ENCODE assay signal across 13 cellular contexts in genomic region chr1:19204665-19205266, GRCh38. TPM values are rescaled to one million over a fixed set of nuclear protein-coding genes. Genes with fewer than 3 reads are reported as not detected.
A peak's percentile ranks its signal among the peaks of the same experiment; 100 is the strongest.
DNase-seq lines count a peak whose midpoint lies in the region; ATAC-seq, FAIRE-seq and TF ChIP-seq lines count a peak whose summit lies in the region.
"Had no signal": no experiment of that assay in that cellular context is flagged by ENCODE, and none has a peak within 500 bp of the region (broad histone marks: within the 10 kb centered on the region; RNA-seq: fewer than 3 reads in every experiment).

No MANE protein-coding gene starts in this region.

- H3K27ac Mint-ChIP-seq in activated T-helper 1 cell treated with anti-CD3 and anti-CD28 coated beads, Interleukin-12 subunit alpha, Interleukin-12 subunit beta, Interleukin-2, Interleukin-4 antibody, amounts not matched to agents 30 ng/mL and 10 ng/mL and 1 ng/mL, durations not matched to agents 14 hours and 24 hours and 36 hours: peak overlapping the region; percentile 1
- no peak overlapping the region for H3K27ac Mint-ChIP-seq in stimulated activated effector memory CD8-positive, alpha-beta T cell treated with anti-CD3 and anti-CD28 coated beads, Interleukin-12 subunit alpha, Interleukin-12 subunit beta, amount 100 ng/mL, for 72 hours

- H3K4me3 Mint-ChIP-seq in activated T-helper 1 cell treated with anti-CD3 and anti-CD28 coated beads, Interleukin-12 subunit alpha, Interleukin-12 subunit beta, Interleukin-2, Interleukin-4 antibody, amounts not matched to agents 30 ng/mL and 10 ng/mL and 1 ng/mL, durations not matched to agents 14 hours and 24 hours and 36 hours: no peak overlapping the region
- peak overlapping the region; percentile 3 for H3K4me3 Mint-ChIP-seq in stimulated activated effector memory CD8-positive, alpha-beta T cell treated with anti-CD3 and anti-CD28 coated beads, Interleukin-12 subunit alpha, Interleukin-12 subunit beta, amount 100 ng/mL, for 72 hours

- peaks cover 13 to 24% of the 10 kb centered on the region in 2 experiments for H3K4me1 ChIP-seq in SK-N-SH (ENCODE audit: control insufficient read depth in 1 of 2, insufficient read depth in 2 of 2, low read depth in 1 of 2, low read length in 1 of 2)
- peaks cover 7% of the 10 kb centered on the region for H3K4me1 ChIP-seq in fibroblast of lung (ENCODE audit: control insufficient read depth, extremely low read depth, insufficient read depth, low read length)

- TF ChIP-seq EP300 in SK-N-SH (IDR thresholded peaks at IDR 0.05; ENCODE audit: borderline replicate concordance in 1 of 2, low read depth in 1 of 2, low read length in 1 of 2): no peak

- peaks cover 30% of the 10 kb centered on the region for H3F3A ChIP-seq in SK-N-SH (replicated peaks; ENCODE audit: insufficient read depth)

- no peaks in the 10 kb centered on the region for H3K27me3 ChIP-seq in SK-N-SH (ENCODE audit: insufficient read depth)
- H3K27me3 ChIP-seq in fibroblast of lung (ENCODE audit: control insufficient read depth, insufficient read depth, low read length): no peaks in the 10 kb centered on the region
- H3K27me3 ChIP-seq: Peyer's patch, thyroid gland had no signal

- H3K4me2 ChIP-seq in SK-N-SH (peak overlapping the region; percentile 12; the same call in 1 of the 2 replicates), fibroblast of lung (ENCODE audit: extremely low read depth, insufficient read depth, low read length) (no peak overlapping the region)

- peaks cover 47% of the 10 kb centered on the region for H3K4me1 Mint-ChIP-seq in activated T-helper 1 cell treated with anti-CD3 and anti-CD28 coated beads, Interleukin-12 subunit alpha, Interleukin-12 subunit beta, Interleukin-2, Interleukin-4 antibody, amounts not matched to agents 30 ng/mL and 10 ng/mL and 1 ng/mL, durations not matched to agents 14 hours and 24 hours and 36 hours (ENCODE audit: low read depth)
- H3K4me1 Mint-ChIP-seq in stimulated activated effector memory CD8-positive, alpha-beta T cell treated with anti-CD3 and anti-CD28 coated beads, Interleukin-12 subunit alpha, Interleukin-12 subunit beta, amount 100 ng/mL, for 72 hours: peaks cover 50% of the 10 kb centered on the region

- intact Hi-C loops in activated T-helper 1 cell treated with anti-CD3 and anti-CD28 coated beads, Interleukin-12 subunit alpha, Interleukin-12 subunit beta, Interleukin-2, Interleukin-4 antibody, amounts not matched to agents 30 ng/mL and 10 ng/mL and 1 ng/mL, durations not matched to agents 14 hours and 24 hours and 36 hours (cut with micrococcal nuclease): loop anchor here (1.0 to 5.0 kb wide), 3 partner anchors 18 to 278 kb away; no protein-coding TSS in a partner anchor

- no peaks in the 10 kb centered on the region for H3K9me3 Mint-ChIP-seq in activated T-helper 1 cell treated with anti-CD3 and anti-CD28 coated beads, Interleukin-12 subunit alpha, Interleukin-12 subunit beta, Interleukin-2, Interleukin-4 antibody, amounts not matched to agents 30 ng/mL and 10 ng/mL and 1 ng/mL, durations not matched to agents 14 hours and 24 hours and 36 hours
- no peaks in the 10 kb centered on the region for H3K9me3 Mint-ChIP-seq in stimulated activated effector memory CD8-positive, alpha-beta T cell treated with anti-CD3 and anti-CD28 coated beads, Interleukin-12 subunit alpha, Interleukin-12 subunit beta, amount 100 ng/mL, for 72 hours
- H3K9me3 Mint-ChIP-seq: nephron had no signal

- H3K36me3 ChIP-seq in SK-N-SH (replicated peaks in 1 of 2; ENCODE audit: control insufficient read depth in 1 of 2, insufficient read depth in 2 of 2, low read length in 1 of 2): peaks cover 6 to 9% of the 10 kb centered on the region in 2 experiments
- peaks cover 2% of the 10 kb centered on the region for H3K36me3 ChIP-seq in fibroblast of lung (ENCODE audit: control insufficient read depth, insufficient read depth, low read length)

- DNase-seq in SK-N-SH (no peak), fibroblast of lung (ENCODE audit: low read depth in 2 of 2) (peak; percentile 23 to 35), D721Med (ENCODE audit: insufficient read length, low spot score) (no peak), SKM-1 (lab: John Stamatoyannopoulos, UW; ENCODE audit: unreplicated experiment) (no peak)
- DNase-seq in activated T-helper 1 cell treated with anti-CD3 and anti-CD28 coated beads, Interleukin-12 subunit alpha, Interleukin-12 subunit beta, Interleukin-2, Interleukin-4 antibody, amounts not matched to agents 30 ng/mL and 10 ng/mL and 1 ng/mL, durations not matched to agents 14 hours and 24 hours and 36 hours (ENCODE audit: low spot score): no peak
- DNase-seq in stimulated activated effector memory CD8-positive, alpha-beta T cell treated with anti-CD3 and anti-CD28 coated beads, Interleukin-12 subunit alpha, Interleukin-12 subunit beta, amount 100 ng/mL, for 72 hours (ENCODE audit: low spot score in 2 of 2): no peak
- DNase-seq: head of caudate nucleus, NCI-H226, Peyer's patch, thyroid gland had no signal

- no peak for TF ChIP-seq RAD21 in SK-N-SH (IDR thresholded peaks at IDR 0.05; ENCODE audit: low read length)

- H3K27ac ChIP-seq in SK-N-SH (ENCODE audit: low read depth in 2 of 2, low read length in 1 of 2) (peak overlapping the region in 1 of 2 experiments; percentile 41; a peak in 2 of 4 replicates), fibroblast of lung (ENCODE audit: insufficient read depth, low read length) (no peak overlapping the region)
- H3K27ac ChIP-seq: Peyer's patch, thyroid gland had no signal

- POLR2A ChIA-PET in SK-N-SH (lab: Yijun Ruan, JAX): no interaction called here

- no peak for ATAC-seq in SK-N-SH treated with all-trans-retinoic acid at 6 μM for 48 hours
- no peak for ATAC-seq in stimulated activated effector memory CD8-positive, alpha-beta T cell treated with anti-CD3 and anti-CD28 coated beads, Interleukin-12 subunit alpha, Interleukin-12 subunit beta, amount 100 ng/mL, for 72 hours
- ATAC-seq in GM19452 (IDR thresholded peaks at IDR 0.05; ENCODE audit: unreplicated experiment): no peak

- WGBS in SK-N-SH (ENCODE audit: low lambda C conversion rate): 91% methylated on average over 5 of the region's 5 CpGs

- peaks cover 24% of the 10 kb centered on the region for H3K36me3 Mint-ChIP-seq in activated T-helper 1 cell treated with anti-CD3 and anti-CD28 coated beads, Interleukin-12 subunit alpha, Interleukin-12 subunit beta, Interleukin-2, Interleukin-4 antibody, amounts not matched to agents 30 ng/mL and 10 ng/mL and 1 ng/mL, durations not matched to agents 14 hours and 24 hours and 36 hours (ENCODE audit: low read depth)
- peaks cover 69% of the 10 kb centered on the region for H3K36me3 Mint-ChIP-seq in stimulated activated effector memory CD8-positive, alpha-beta T cell treated with anti-CD3 and anti-CD28 coated beads, Interleukin-12 subunit alpha, Interleukin-12 subunit beta, amount 100 ng/mL, for 72 hours

- H3K9ac ChIP-seq in SK-N-SH (no peak overlapping the region), fibroblast of lung (ENCODE audit: insufficient read depth, low read length) (no peak overlapping the region)

- TF ChIP-seq CTCF in SK-N-SH (IDR thresholded peaks at IDR 0.05): no peak
- no peak for TF ChIP-seq CTCF in fibroblast of lung (conservative IDR thresholded peaks at IDR 0.05 in 1 of 2, IDR thresholded peaks at IDR 0.05 in 1 of 2; ENCODE audit: low read depth in 1 of 2, low read length in 2 of 2)
- TF ChIP-seq CTCF in D721Med (IDR thresholded peaks at IDR 0.05; ENCODE audit: insufficient read depth, missing control alignments): no peak

- H3K4me3 ChIP-seq in SK-N-SH (ENCODE audit: low read depth in 2 of 2, low read length in 1 of 2): no peak overlapping the region
- no peak overlapping the region for H3K4me3 ChIP-seq in fibroblast of lung (replicated peaks in 1 of 4; ENCODE audit: control extremely low read depth in 1 of 4, insufficient read depth in 1 of 4, low read depth in 3 of 4, low read length in 4 of 4)
- H3K4me3 ChIP-seq: Peyer's patch, thyroid gland had no signal

- no peaks in the 10 kb centered on the region for H3K27me3 Mint-ChIP-seq in activated T-helper 1 cell treated with anti-CD3 and anti-CD28 coated beads, Interleukin-12 subunit alpha, Interleukin-12 subunit beta, Interleukin-2, Interleukin-4 antibody, amounts not matched to agents 30 ng/mL and 10 ng/mL and 1 ng/mL, durations not matched to agents 14 hours and 24 hours and 36 hours (ENCODE audit: insufficient read depth)

- H3K9me3 ChIP-seq in SK-N-SH (no peaks in the 10 kb centered on the region), fibroblast of lung (ENCODE audit: control insufficient read depth, insufficient read depth, low read depth, low read length) (no peaks in the 10 kb centered on the region)
- H3K9me3 ChIP-seq: Peyer's patch, thyroid gland had no signal

- H3K79me2 ChIP-seq in SK-N-SH (ENCODE audit: insufficient read depth): peaks cover 100% of the 10 kb centered on the region
- H3K79me2 ChIP-seq in fibroblast of lung (ENCODE audit: control insufficient read depth, insufficient read depth, low read length): peaks cover 97% of the 10 kb centered on the region

- FAIRE-seq in D721Med (lab: Jason Lieb, UNC): no peak

- no peak overlapping the region for H2AFZ ChIP-seq in SK-N-SH (ENCODE audit: low read depth)
- H2AFZ ChIP-seq in fibroblast of lung (ENCODE audit: low read length): no peak overlapping the region

- H4K20me1 ChIP-seq in SK-N-SH (ENCODE audit: insufficient read depth): peaks cover 96% of the 10 kb centered on the region
- peaks cover 5% of the 10 kb centered on the region for H4K20me1 ChIP-seq in fibroblast of lung (ENCODE audit: control insufficient read depth, extremely low read depth, insufficient read depth, low read length)

- CTCF ChIA-PET in SK-N-SH (lab: Yijun Ruan, JAX): interaction anchor here (0.7 to 1.1 kb wide), 2 partner anchors 291 to 446 kb away, joined by 3 to 4 read pairs; no protein-coding TSS in a partner anchor

- H3K9me2 ChIP-seq in SK-N-SH: no peaks in the 10 kb centered on the region

RNA-seq across cellular contexts. Expression of gene UBR4, which starts 5.3 kb away (rescaled TPM):
- polyA plus RNA-seq in SK-N-SH (2012; rRNA removed) (51.3 and 68.7 TPM in 2 replicates), fibroblast of lung (32.0 and 44.5 TPM in 2 replicates)
- 25.1 and 30.9 TPM in 2 replicates for polyA plus RNA-seq in SK-N-SH (2012; cell fraction: cytosol; rRNA removed)
- 403 and 672 TPM in 2 replicates for polyA plus RNA-seq in SK-N-SH (2012; cell fraction: nucleus; rRNA removed)
- total RNA-seq in activated T-helper 1 cell treated with anti-CD3 and anti-CD28 coated beads, Interleukin-12 subunit alpha, Interleukin-12 subunit beta, Interleukin-2, Interleukin-4 antibody, amounts not matched to agents 30 ng/mL and 10 ng/mL and 1 ng/mL, durations not matched to agents 14 hours and 24 hours and 36 hours: 155 and 161 TPM in 2 replicates
- total RNA-seq in fibroblast of lung: 89.9 and 164 TPM in 2 replicates
- 57.3 and 64.0 TPM in 2 replicates for polyA plus RNA-seq in fibroblast of lung (2012)
- 361 and 560 TPM in 2 replicates for polyA minus RNA-seq in fibroblast of lung (ENCODE audit: low replicate concordance)

RNA-seq across cellular contexts. Expression of gene EMC1, which starts 46.6 kb away (rescaled TPM):
- polyA plus RNA-seq in SK-N-SH (2012; rRNA removed) (55.9 and 87.6 TPM in 2 replicates), fibroblast of lung (33.3 and 53.3 TPM in 2 replicates)
- polyA plus RNA-seq in SK-N-SH (2012; cell fraction: cytosol; rRNA removed): 33.2 and 46.1 TPM in 2 replicates
- polyA plus RNA-seq in SK-N-SH (2012; cell fraction: nucleus; rRNA removed): 103 and 125 TPM in 2 replicates
- 63.9 and 78.3 TPM in 2 replicates for total RNA-seq in activated T-helper 1 cell treated with anti-CD3 and anti-CD28 coated beads, Interleukin-12 subunit alpha, Interleukin-12 subunit beta, Interleukin-2, Interleukin-4 antibody, amounts not matched to agents 30 ng/mL and 10 ng/mL and 1 ng/mL, durations not matched to agents 14 hours and 24 hours and 36 hours
- 46.0 and 78.1 TPM in 2 replicates for total RNA-seq in fibroblast of lung
- polyA plus RNA-seq in fibroblast of lung (2012): 44.4 and 55.2 TPM in 2 replicates
- polyA minus RNA-seq in fibroblast of lung (ENCODE audit: low replicate concordance): 114 and 226 TPM in 2 replicates

RNA-seq across cellular contexts. Expression of gene MRTO4, which starts 46.8 kb away (rescaled TPM):
- polyA plus RNA-seq in SK-N-SH (2012; rRNA removed) (48.4 and 55.2 TPM in 2 replicates), fibroblast of lung (28.6 and 53.3 TPM in 2 replicates)
- 46.5 and 53.8 TPM in 2 replicates for polyA plus RNA-seq in SK-N-SH (2012; cell fraction: cytosol; rRNA removed)
- 44.5 and 50.9 TPM in 2 replicates for polyA plus RNA-seq in SK-N-SH (2012; cell fraction: nucleus; rRNA removed)
- total RNA-seq in activated T-helper 1 cell treated with anti-CD3 and anti-CD28 coated beads, Interleukin-12 subunit alpha, Interleukin-12 subunit beta, Interleukin-2, Interleukin-4 antibody, amounts not matched to agents 30 ng/mL and 10 ng/mL and 1 ng/mL, durations not matched to agents 14 hours and 24 hours and 36 hours: 134 and 137 TPM in 2 replicates
- total RNA-seq in fibroblast of lung: 12.6 and 16.4 TPM in 2 replicates
- polyA plus RNA-seq in fibroblast of lung (2012): 26.2 and 44.1 TPM in 2 replicates
- 5.2 and 21.3 TPM in 2 replicates for polyA minus RNA-seq in fibroblast of lung (ENCODE audit: low replicate concordance)

Comparison
In these comparisons a context has a peak if more than half of its experiments do, and no peak if none do; other contexts are left out.
1. DNase-seq: peak in fibroblast of lung (2 of 2); none in SK-N-SH (single experiment), activated T-helper 1 cell treated with anti-CD3 and anti-CD28 coated beads, Interleukin-12 subunit alpha, Interleukin-12 subunit beta, Interleukin-2, Interleukin-4 antibody, amounts not matched to agents 30 ng/mL and 10 ng/mL and 1 ng/mL, durations not matched to agents 14 hours and 24 hours and 36 hours (single experiment), stimulated activated effector memory CD8-positive, alpha-beta T cell treated with anti-CD3 and anti-CD28 coated beads, Interleukin-12 subunit alpha, Interleukin-12 subunit beta, amount 100 ng/mL, for 72 hours (0 of 2), D721Med (single experiment) and SKM-1 (single experiment).